ENCODE assay signal across 1 cellular context in the genomic region with DNA sequence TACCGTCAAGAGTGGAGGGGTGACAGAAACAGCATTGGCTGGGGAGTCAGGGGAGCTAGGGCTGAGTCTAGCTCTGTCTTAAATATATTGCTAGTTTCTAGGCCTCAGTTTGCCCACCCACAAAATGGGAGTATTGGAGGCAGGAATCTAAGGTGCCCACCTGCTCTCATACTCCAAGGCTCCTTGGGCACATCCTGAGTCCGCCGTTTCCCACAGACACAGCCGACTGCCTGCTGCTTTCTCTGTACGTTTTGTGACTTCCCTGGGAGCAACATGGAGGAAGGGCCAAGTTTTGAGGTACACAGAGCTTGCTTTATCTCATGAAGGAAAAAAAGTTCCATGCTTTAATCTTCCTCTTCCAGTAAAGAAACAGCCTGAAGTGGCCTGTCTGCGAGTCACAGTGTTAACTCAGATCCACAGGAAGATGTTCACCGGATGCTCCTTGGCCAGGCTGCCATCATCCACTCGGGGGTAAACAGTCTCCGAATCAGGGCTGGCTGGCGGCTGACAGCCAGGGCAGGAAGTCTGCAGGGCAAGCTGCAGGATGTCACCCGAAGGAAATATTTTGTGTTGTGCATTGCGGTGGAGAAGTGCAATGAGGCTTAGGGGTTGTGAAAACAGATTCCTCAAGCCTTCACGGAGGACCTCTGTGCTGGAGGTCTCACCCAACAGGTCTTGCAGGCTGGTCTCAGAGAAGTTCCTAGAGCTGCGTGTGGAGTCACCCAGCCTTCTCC.
TF ChIP-seq lines count a peak whose summit lies in the region.

No MANE protein-coding gene starts in this region.

TF ChIP-seq in HepG2, 621 proteins besides CTCF, POLR2A, EP300 and RAD21 (continued from another document):
- TF ChIP-seq, protein P1, sequence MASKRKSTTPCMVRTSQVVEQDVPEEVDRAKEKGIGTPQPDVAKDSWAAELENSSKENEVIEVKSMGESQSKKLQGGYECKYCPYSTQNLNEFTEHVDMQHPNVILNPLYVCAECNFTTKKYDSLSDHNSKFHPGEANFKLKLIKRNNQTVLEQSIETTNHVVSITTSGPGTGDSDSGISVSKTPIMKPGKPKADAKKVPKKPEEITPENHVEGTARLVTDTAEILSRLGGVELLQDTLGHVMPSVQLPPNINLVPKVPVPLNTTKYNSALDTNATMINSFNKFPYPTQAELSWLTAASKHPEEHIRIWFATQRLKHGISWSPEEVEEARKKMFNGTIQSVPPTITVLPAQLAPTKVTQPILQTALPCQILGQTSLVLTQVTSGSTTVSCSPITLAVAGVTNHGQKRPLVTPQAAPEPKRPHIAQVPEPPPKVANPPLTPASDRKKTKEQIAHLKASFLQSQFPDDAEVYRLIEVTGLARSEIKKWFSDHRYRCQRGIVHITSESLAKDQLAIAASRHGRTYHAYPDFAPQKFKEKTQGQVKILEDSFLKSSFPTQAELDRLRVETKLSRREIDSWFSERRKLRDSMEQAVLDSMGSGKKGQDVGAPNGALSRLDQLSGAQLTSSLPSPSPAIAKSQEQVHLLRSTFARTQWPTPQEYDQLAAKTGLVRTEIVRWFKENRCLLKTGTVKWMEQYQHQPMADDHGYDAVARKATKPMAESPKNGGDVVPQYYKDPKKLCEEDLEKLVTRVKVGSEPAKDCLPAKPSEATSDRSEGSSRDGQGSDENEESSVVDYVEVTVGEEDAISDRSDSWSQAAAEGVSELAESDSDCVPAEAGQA (IDR thresholded peaks at IDR 0.05; ENCODE audit: low read depth): no peak
- TF ChIP-seq, protein P1 (CRISPR knock-in tag; IDR thresholded peaks at IDR 0.05; ENCODE audit: borderline replicate concordance): no peak
- no peak for TF ChIP-seq SMC3 (IDR thresholded peaks at IDR 0.05; ENCODE audit: low read length)
- TF ChIP-seq SIX1 (CRISPR knock-in tag; IDR thresholded peaks at IDR 0.05; ENCODE audit: borderline replicate concordance): no peak
- TF ChIP-seq BORCS8-MEF2B (CRISPR knock-in tag; IDR thresholded peaks at IDR 0.05): no peak
- TF ChIP-seq ZNF589 (CRISPR knock-in tag; conservative IDR thresholded peaks at IDR 0.05): no peak
- TF ChIP-seq MTA3 (CRISPR knock-in tag; IDR thresholded peaks at IDR 0.05): no peak
- no peak for TF ChIP-seq CCDC6 (CRISPR knock-in tag; IDR thresholded peaks at IDR 0.05)
- TF ChIP-seq, protein P2, sequence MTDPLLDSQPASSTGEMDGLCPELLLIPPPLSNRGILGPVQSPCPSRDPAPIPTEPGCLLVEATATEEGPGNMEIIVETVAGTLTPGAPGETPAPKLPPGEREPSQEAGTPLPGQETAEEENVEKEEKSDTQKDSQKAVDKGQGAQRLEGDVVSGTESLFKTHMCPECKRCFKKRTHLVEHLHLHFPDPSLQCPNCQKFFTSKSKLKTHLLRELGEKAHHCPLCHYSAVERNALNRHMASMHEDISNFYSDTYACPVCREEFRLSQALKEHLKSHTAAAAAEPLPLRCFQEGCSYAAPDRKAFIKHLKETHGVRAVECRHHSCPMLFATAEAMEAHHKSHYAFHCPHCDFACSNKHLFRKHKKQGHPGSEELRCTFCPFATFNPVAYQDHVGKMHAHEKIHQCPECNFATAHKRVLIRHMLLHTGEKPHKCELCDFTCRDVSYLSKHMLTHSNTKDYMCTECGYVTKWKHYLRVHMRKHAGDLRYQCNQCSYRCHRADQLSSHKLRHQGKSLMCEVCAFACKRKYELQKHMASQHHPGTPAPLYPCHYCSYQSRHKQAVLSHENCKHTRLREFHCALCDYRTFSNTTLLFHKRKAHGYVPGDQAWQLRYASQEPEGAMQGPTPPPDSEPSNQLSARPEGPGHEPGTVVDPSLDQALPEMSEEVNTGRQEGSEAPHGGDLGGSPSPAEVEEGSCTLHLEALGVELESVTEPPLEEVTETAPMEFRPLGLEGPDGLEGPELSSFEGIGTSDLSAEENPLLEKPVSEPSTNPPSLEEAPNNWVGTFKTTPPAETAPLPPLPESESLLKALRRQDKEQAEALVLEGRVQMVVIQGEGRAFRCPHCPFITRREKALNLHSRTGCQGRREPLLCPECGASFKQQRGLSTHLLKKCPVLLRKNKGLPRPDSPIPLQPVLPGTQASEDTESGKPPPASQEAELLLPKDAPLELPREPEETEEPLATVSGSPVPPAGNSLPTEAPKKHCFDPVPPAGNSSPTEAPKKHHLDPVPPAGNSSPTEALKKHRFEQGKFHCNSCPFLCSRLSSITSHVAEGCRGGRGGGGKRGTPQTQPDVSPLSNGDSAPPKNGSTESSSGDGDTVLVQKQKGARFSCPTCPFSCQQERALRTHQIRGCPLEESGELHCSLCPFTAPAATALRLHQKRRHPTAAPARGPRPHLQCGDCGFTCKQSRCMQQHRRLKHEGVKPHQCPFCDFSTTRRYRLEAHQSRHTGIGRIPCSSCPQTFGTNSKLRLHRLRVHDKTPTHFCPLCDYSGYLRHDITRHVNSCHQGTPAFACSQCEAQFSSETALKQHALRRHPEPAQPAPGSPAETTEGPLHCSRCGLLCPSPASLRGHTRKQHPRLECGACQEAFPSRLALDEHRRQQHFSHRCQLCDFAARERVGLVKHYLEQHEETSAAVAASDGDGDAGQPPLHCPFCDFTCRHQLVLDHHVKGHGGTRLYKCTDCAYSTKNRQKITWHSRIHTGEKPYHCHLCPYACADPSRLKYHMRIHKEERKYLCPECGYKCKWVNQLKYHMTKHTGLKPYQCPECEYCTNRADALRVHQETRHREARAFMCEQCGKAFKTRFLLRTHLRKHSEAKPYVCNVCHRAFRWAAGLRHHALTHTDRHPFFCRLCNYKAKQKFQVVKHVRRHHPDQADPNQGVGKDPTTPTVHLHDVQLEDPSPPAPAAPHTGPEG (CRISPR knock-in tag; IDR thresholded peaks at IDR 0.05): no peak
- no peak for TF ChIP-seq RAD51 (IDR thresholded peaks at IDR 0.05; ENCODE audit: borderline replicate concordance)
- TF ChIP-seq ZNF549 (CRISPR knock-in tag; IDR thresholded peaks at IDR 0.05): no peak
- no peak for TF ChIP-seq SCMH1 (CRISPR knock-in tag; IDR thresholded peaks at IDR 0.05; ENCODE audit: borderline replicate concordance)
- TF ChIP-seq TCF7 (IDR thresholded peaks at IDR 0.05; ENCODE audit: low read depth): no peak
- no peak for TF ChIP-seq KAT8 (CRISPR knock-in tag; IDR thresholded peaks at IDR 0.05)
- TF ChIP-seq MED13 (CRISPR knock-in tag; IDR thresholded peaks at IDR 0.05): no peak
- no peak for TF ChIP-seq BCL6 (CRISPR knock-in tag; IDR thresholded peaks at IDR 0.05)
- no peak for TF ChIP-seq FOSL1 (CRISPR knock-in tag; IDR thresholded peaks at IDR 0.05; ENCODE audit: borderline replicate concordance)
- no peak for TF ChIP-seq GFI1 (CRISPR knock-in tag; IDR thresholded peaks at IDR 0.05; ENCODE audit: borderline replicate concordance)
- TF ChIP-seq, protein P3, sequence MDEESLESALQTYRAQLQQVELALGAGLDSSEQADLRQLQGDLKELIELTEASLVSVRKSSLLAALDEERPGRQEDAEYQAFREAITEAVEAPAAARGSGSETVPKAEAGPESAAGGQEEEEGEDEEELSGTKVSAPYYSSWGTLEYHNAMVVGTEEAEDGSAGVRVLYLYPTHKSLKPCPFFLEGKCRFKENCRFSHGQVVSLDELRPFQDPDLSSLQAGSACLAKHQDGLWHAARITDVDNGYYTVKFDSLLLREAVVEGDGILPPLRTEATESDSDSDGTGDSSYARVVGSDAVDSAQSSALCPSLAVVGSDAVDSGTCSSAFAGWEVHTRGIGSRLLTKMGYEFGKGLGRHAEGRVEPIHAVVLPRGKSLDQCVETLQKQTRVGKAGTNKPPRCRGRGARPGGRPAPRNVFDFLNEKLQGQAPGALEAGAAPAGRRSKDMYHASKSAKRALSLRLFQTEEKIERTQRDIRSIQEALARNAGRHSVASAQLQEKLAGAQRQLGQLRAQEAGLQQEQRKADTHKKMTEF (CRISPR knock-in tag; IDR thresholded peaks at IDR 0.05): no peak
